In the genomic region with DNA sequence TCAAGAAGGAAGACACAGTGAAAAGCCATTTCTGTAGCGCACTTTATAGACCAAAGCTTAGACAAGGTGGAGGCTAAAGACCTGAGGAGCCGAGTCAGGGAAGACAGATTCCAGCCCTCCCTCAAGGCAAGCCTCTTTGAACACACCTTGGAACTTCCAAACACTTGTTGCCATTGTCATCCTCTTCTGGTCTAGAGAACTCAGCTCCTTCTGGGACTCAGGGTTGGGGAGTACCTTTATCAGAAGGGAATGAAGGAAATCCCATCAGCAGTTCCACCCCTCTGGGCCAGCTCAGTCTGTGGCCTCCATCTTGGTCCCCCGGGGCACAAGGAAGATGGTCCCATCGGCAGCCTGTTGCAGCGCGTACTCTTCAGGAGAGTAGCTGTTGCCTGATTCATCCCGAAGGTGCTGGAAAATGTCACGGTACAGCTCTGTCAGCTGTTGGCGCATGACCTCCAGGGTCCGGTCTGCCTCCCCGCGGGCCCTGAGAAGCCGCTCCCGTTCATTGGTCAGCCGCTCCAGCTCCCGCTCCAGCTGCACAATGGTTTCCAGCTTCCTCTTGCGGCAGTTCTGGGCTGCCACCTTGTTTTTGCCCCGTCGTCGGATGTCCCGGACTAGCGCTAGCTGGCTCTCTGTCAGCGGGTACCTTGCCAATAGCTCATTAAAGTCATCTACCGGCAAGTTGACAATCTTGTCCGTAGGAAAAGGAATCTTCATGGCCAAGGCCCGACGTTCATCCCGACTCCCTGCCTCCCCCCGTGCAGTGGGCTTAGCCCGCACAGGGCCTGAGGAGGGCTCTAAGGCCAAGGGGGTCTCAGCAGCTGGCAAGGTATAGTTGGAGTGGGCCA, we compare ENCODE assay signal across 29 cellular contexts. TPM values are rescaled to one million over a fixed set of nuclear protein-coding genes. Genes with fewer than 3 reads are reported as not detected.
"Had no signal": no experiment of that assay in that cellular context is flagged by ENCODE, and none has a peak within 500 bp of the region (broad histone marks: within the 10 kb centered on the region; RNA-seq: fewer than 3 reads in every experiment).

No MANE protein-coding gene starts in this region.

- H3K27me3 Mint-ChIP-seq: central memory CD8-positive, alpha-beta T cell; natural killer cell treated with Interleukin-12 subunit alpha and Interleukin-12 subunit beta and Interleukin-15 and Interleukin-18, amount 100 ng/mL, for 72 hours; stimulated activated naive B cell treated with anti-CD40 and anti-IgM and Interleukin-4, amounts not matched to agents 10 μg/mL and 1 μg/mL and 100 μg/mL, for 72 hours had no signal

- H3K9me3 ChIP-seq: breast epithelium, colonic mucosa, heart right ventricle, sigmoid colon, uterus had no signal

- H3K4me2 ChIP-seq: smooth muscle cell had no signal

- H3K27me3 ChIP-seq: breast epithelium, colonic mucosa, heart right ventricle, sigmoid colon, uterus had no signal

- H3K4me1 ChIP-seq: breast epithelium, colonic mucosa, sigmoid colon, uterus had no signal

- FAIRE-seq: kidney had no signal

- H3K9me3 Mint-ChIP-seq: activated CD4-positive, alpha-beta T cell treated with anti-CD3 and anti-CD28 coated beads, Interleukin-2, amount 10 ng/mL, durations not matched to agents 7 days and 5 days; activated CD8-positive, alpha-beta T cell treated with anti-CD3 and anti-CD28 coated beads for 36 hours; activated naive CD8-positive, alpha-beta T cell treated with anti-CD3 and anti-CD28 coated beads, Interleukin-2, amount 10 ng/mL, durations not matched to agents 7 days and 5 days; activated T-helper 2 cell treated with anti-CD3 and anti-CD28 coated beads, Interferon-gamma antibody, Interleukin-2, Interleukin-4, amounts not matched to agents 10 μg/mL and 5 μg/mL and 100 μg/mL, durations not matched to agents 14 hours and 24 hours and 36 hours; central memory CD8-positive, alpha-beta T cell; endodermal cell; natural killer cell treated with Interleukin-12 subunit alpha and Interleukin-12 subunit beta and Interleukin-15 and Interleukin-18, amount 100 ng/mL, for 72 hours; stimulated activated naive B cell treated with anti-CD40 and anti-IgM and Interleukin-4, amounts not matched to agents 10 μg/mL and 1 μg/mL and 100 μg/mL, for 72 hours had no signal

- H3K27ac Mint-ChIP-seq: activated CD4-positive, alpha-beta T cell treated with anti-CD3 and anti-CD28 coated beads, Interleukin-2, amount 10 ng/mL, durations not matched to agents 7 days and 5 days; activated CD8-positive, alpha-beta memory T cell treated with anti-CD3 and anti-CD28 coated beads, Interleukin-2, amount 10 ng/mL, durations not matched to agents 7 days and 5 days; activated CD8-positive, alpha-beta T cell treated with anti-CD3 and anti-CD28 coated beads for 36 hours; activated naive CD8-positive, alpha-beta T cell treated with anti-CD3 and anti-CD28 coated beads, Interleukin-2, amount 10 ng/mL, durations not matched to agents 7 days and 5 days; activated T-helper 2 cell treated with anti-CD3 and anti-CD28 coated beads, Interferon-gamma antibody, Interleukin-2, Interleukin-4, amounts not matched to agents 10 μg/mL and 5 μg/mL and 100 μg/mL, durations not matched to agents 14 hours and 24 hours and 36 hours; endodermal cell had no signal

- H3K36me3 ChIP-seq: breast epithelium, colonic mucosa, uterus had no signal

- H3K27ac ChIP-seq: breast epithelium, colonic mucosa, epithelial cell of prostate, heart right ventricle, sigmoid colon, uterus, WERI-Rb-1 had no signal

- DNase-seq: activated CD4-positive, alpha-beta T cell treated with anti-CD3 and anti-CD28 coated beads, Interleukin-2, amount 10 ng/mL, durations not matched to agents 7 days and 5 days; activated CD4-positive, CD25-positive, alpha-beta regulatory T cell treated with anti-CD3 and anti-CD28 coated beads, Interleukin-2, amount 50 U/mL, for 72 hours; activated CD8-positive, alpha-beta memory T cell treated with anti-CD3 and anti-CD28 coated beads, Interleukin-2, amount 10 ng/mL, durations not matched to agents 7 days and 5 days; activated CD8-positive, alpha-beta T cell treated with anti-CD3 and anti-CD28 coated beads for 36 hours; activated naive CD4-positive, alpha-beta T cell; activated naive CD8-positive, alpha-beta T cell treated with anti-CD3 and anti-CD28 coated beads, Interleukin-2, amount 10 ng/mL, durations not matched to agents 7 days and 5 days; activated T-cell treated with anti-CD3 and anti-CD28 coated beads for 4 hours; amniotic stem cell; colonic mucosa; endodermal cell; heart right ventricle; kidney; mammary epithelial cell; occipital lobe; sigmoid colon; stimulated activated CD4-positive, alpha-beta T cell treated with anti-CD3 and anti-CD28 coated beads, Interleukin-15, amount 100 ng/mL, for 24 hours; stimulated activated CD4-positive, alpha-beta T cell treated with anti-CD3 and anti-CD28 coated beads, Interleukin-2, amount 100 ng/mL, for 48 hours; stimulated activated CD8-positive, alpha-beta memory T cell treated with anti-CD3 and anti-CD28 coated beads, Interleukin-4, amount 100 ng/mL, for 48 hours; stimulated activated naive B cell treated with anti-CD40 and anti-IgM and Interleukin-4, amounts not matched to agents 10 μg/mL and 1 μg/mL and 100 μg/mL, for 72 hours; trophoblast cell; uterus; WERI-Rb-1 had no signal

- H3K4me3 Mint-ChIP-seq: activated CD4-positive, alpha-beta T cell treated with anti-CD3 and anti-CD28 coated beads, Interleukin-2, amount 10 ng/mL, durations not matched to agents 7 days and 5 days; activated CD8-positive, alpha-beta memory T cell treated with anti-CD3 and anti-CD28 coated beads, Interleukin-2, amount 10 ng/mL, durations not matched to agents 7 days and 5 days; activated CD8-positive, alpha-beta T cell treated with anti-CD3 and anti-CD28 coated beads for 36 hours; activated naive CD8-positive, alpha-beta T cell treated with anti-CD3 and anti-CD28 coated beads, Interleukin-2, amount 10 ng/mL, durations not matched to agents 7 days and 5 days; central memory CD8-positive, alpha-beta T cell; endodermal cell; natural killer cell treated with Interleukin-12 subunit alpha and Interleukin-12 subunit beta and Interleukin-15 and Interleukin-18, amount 100 ng/mL, for 72 hours; stimulated activated naive B cell treated with anti-CD40 and anti-IgM and Interleukin-4, amounts not matched to agents 10 μg/mL and 1 μg/mL and 100 μg/mL, for 72 hours had no signal

- H3K4me3 ChIP-seq: breast epithelium, colonic mucosa, heart right ventricle, sigmoid colon, smooth muscle cell, uterus had no signal

- H3K4me1 Mint-ChIP-seq: central memory CD8-positive, alpha-beta T cell had no signal

- ATAC-seq: activated CD8-positive, alpha-beta memory T cell treated with anti-CD3 and anti-CD28 coated beads, Interleukin-2, amount 10 ng/mL, durations not matched to agents 7 days and 5 days; activated CD8-positive, alpha-beta T cell treated with anti-CD3 and anti-CD28 coated beads for 36 hours; stimulated activated naive B cell treated with anti-CD40 and anti-IgM and Interleukin-4, amounts not matched to agents 10 μg/mL and 1 μg/mL and 100 μg/mL, for 72 hours had no signal

RNA-seq across cellular contexts. Expression of gene NFE2, which starts 8.5 kb away (rescaled TPM):
- total RNA-seq: activated CD4-positive, alpha-beta T cell treated with anti-CD3 and anti-CD28 coated beads, Interleukin-2, amount 10 ng/mL, durations not matched to agents 7 days and 5 days; activated CD8-positive, alpha-beta memory T cell treated with anti-CD3 and anti-CD28 coated beads, Interleukin-2, amount 10 ng/mL, durations not matched to agents 7 days and 5 days; activated CD8-positive, alpha-beta T cell treated with anti-CD3 and anti-CD28 coated beads for 36 hours; activated naive CD8-positive, alpha-beta T cell treated with anti-CD3 and anti-CD28 coated beads, Interleukin-2, amount 10 ng/mL, durations not matched to agents 7 days and 5 days; activated T-helper 2 cell treated with anti-CD3 and anti-CD28 coated beads, Interferon-gamma antibody, Interleukin-2, Interleukin-4, amounts not matched to agents 10 μg/mL and 5 μg/mL and 100 μg/mL, durations not matched to agents 14 hours and 24 hours and 36 hours; T-helper 2 cell treated with Interferon-gamma antibody and Interleukin-4, amounts not matched to agents 100 ng/mL and 5 ng/mL, for 36 hours had no signal
